Comparison of ENCODE assay signal across 12 cellular contexts in genomic region chr22:43042101-43042780, GRCh38. TPM values are rescaled to one million over a fixed set of nuclear protein-coding genes. Genes with fewer than 3 reads are reported as not detected.
DNase-seq lines count a peak whose midpoint lies in the region; ATAC-seq and TF ChIP-seq lines count a peak whose summit lies in the region.
"Had no signal": no experiment of that assay in that cellular context is flagged by ENCODE, and none has a peak within 500 bp of the region (broad histone marks: within the 10 kb centered on the region; RNA-seq: fewer than 3 reads in every experiment).

No MANE protein-coding gene starts in this region.

- no peaks in the 10 kb centered on the region for H3K9me3 ChIP-seq in neural progenitor cell (ENCODE audit: low read depth)
- H3K9me3 ChIP-seq in naive thymus-derived CD4-positive, alpha-beta T cell (ENCODE audit: control insufficient read depth in 2 of 3, low read length in 3 of 3): no peaks in the 10 kb centered on the region

- POLR2A ChIA-PET in naive thymus-derived CD4-positive, alpha-beta T cell (lab: Charles Lee): no interaction called here

- intact Hi-C loops in naive thymus-derived CD4-positive, alpha-beta T cell (cut with micrococcal nuclease): no loop called here

- CTCF ChIA-PET in naive thymus-derived CD4-positive, alpha-beta T cell (lab: Charles Lee): no interaction called here

- H3K9ac ChIP-seq in neural progenitor cell: no peak overlapping the region
- H3K9ac ChIP-seq: KMS-11 had no signal

- H3K36me3 Mint-ChIP-seq in neural progenitor cell: peaks cover 4% of the 10 kb centered on the region
- peaks cover 0 to 6% (median 0%) of the 10 kb centered on the region in 5 donors for H3K36me3 Mint-ChIP-seq in naive thymus-derived CD4-positive, alpha-beta T cell
- H3K36me3 Mint-ChIP-seq: activated CD8-positive, alpha-beta memory T cell treated with anti-CD3 and anti-CD28 coated beads, Interleukin-2, amount 10 ng/mL, durations not matched to agents 7 days and 5 days had no signal

- H3K4me3 ChIP-seq in neural progenitor cell: no peak overlapping the region
- no peak overlapping the region for H3K4me3 ChIP-seq in naive thymus-derived CD4-positive, alpha-beta T cell (ENCODE audit: low read length)
- H3K4me3 ChIP-seq: smooth muscle cell had no signal

- no peak for ATAC-seq in naive thymus-derived CD4-positive, alpha-beta T cell
- ATAC-seq: activated CD8-positive, alpha-beta memory T cell treated with anti-CD3 and anti-CD28 coated beads, Interleukin-2, amount 10 ng/mL, durations not matched to agents 7 days and 5 days; HCT116 had no signal

- H3K9me3 Mint-ChIP-seq in neural progenitor cell: no peaks in the 10 kb centered on the region
- no peaks in the 10 kb centered on the region for H3K9me3 Mint-ChIP-seq in naive thymus-derived CD4-positive, alpha-beta T cell

- DNase-seq in Daoy (ENCODE audit: low read depth): peak; percentile 77
- peak; percentile 74 for DNase-seq in NCI-H2107 (lab: John Stamatoyannopoulos, UW)
- peak; percentile 59 for DNase-seq in astrocyte of the hippocampus (ENCODE audit: low read depth, low spot score)
- peak; percentile 17 for DNase-seq in neural progenitor cell (ENCODE audit: low spot score)
- no peak for DNase-seq in naive thymus-derived CD4-positive, alpha-beta T cell
- no peak for DNase-seq in stimulated activated CD4-positive, alpha-beta T cell treated with anti-CD3 and anti-CD28 coated beads, Interleukin-4, amount 100 ng/mL, for 1 hour
- DNase-seq in NCI-H1436 (lab: John Stamatoyannopoulos, UW): no peak
- DNase-seq in NCI-H82 treated with DMSO at 0.1 percent for 48 hours (lab: John Stamatoyannopoulos, UW; ENCODE audit: unreplicated experiment): no peak
- DNase-seq: activated CD8-positive, alpha-beta memory T cell treated with anti-CD3 and anti-CD28 coated beads, Interleukin-2, amount 10 ng/mL, durations not matched to agents 7 days and 5 days had no signal

- no peaks in the 10 kb centered on the region for H3K27me3 ChIP-seq in neural progenitor cell
- no peaks in the 10 kb centered on the region for H3K27me3 ChIP-seq in naive thymus-derived CD4-positive, alpha-beta T cell (ENCODE audit: control insufficient read depth in 2 of 2, insufficient read depth in 2 of 2, low read length in 2 of 2)

- peaks cover 11% of the 10 kb centered on the region for H3K4me1 Mint-ChIP-seq in neural progenitor cell
- H3K4me1 Mint-ChIP-seq in naive thymus-derived CD4-positive, alpha-beta T cell: peaks cover 0 to 2% (median 0%) of the 10 kb centered on the region in 7 donors
- H3K4me1 Mint-ChIP-seq: activated CD8-positive, alpha-beta memory T cell treated with anti-CD3 and anti-CD28 coated beads, Interleukin-2, amount 10 ng/mL, durations not matched to agents 7 days and 5 days had no signal

- H4K20me1 ChIP-seq in neural progenitor cell (ENCODE audit: low read depth): no peaks in the 10 kb centered on the region

- H3K36me3 ChIP-seq in neural progenitor cell: no peaks in the 10 kb centered on the region
- peaks cover 0 to 4% (median 0%) of the 10 kb centered on the region in 3 experiments for H3K36me3 ChIP-seq in naive thymus-derived CD4-positive, alpha-beta T cell (ENCODE audit: control insufficient read depth in 2 of 3, insufficient read depth in 3 of 3, low read length in 3 of 3)

- peaks cover 5% of the 10 kb centered on the region for H3K4me1 ChIP-seq in neural progenitor cell
- H3K4me1 ChIP-seq in naive thymus-derived CD4-positive, alpha-beta T cell (ENCODE audit: control insufficient read depth in 2 of 2, insufficient read depth in 2 of 2, low read length in 2 of 2): no peaks in the 10 kb centered on the region

- H3F3A ChIP-seq in neural progenitor cell (ENCODE audit: low read depth): peaks cover 3% of the 10 kb centered on the region

- no peak overlapping the region for H3K4me2 ChIP-seq in neural progenitor cell
- H3K4me2 ChIP-seq: KMS-11, smooth muscle cell had no signal

- peak overlapping the region; percentile 17 for H3K4me3 Mint-ChIP-seq in neural progenitor cell
- H3K4me3 Mint-ChIP-seq in naive thymus-derived CD4-positive, alpha-beta T cell: no peak overlapping the region
- H3K4me3 Mint-ChIP-seq: activated CD8-positive, alpha-beta memory T cell treated with anti-CD3 and anti-CD28 coated beads, Interleukin-2, amount 10 ng/mL, durations not matched to agents 7 days and 5 days had no signal

- no peak overlapping the region for H3K27ac ChIP-seq in neural progenitor cell
- H3K27ac ChIP-seq in naive thymus-derived CD4-positive, alpha-beta T cell (ENCODE audit: low read depth, low read length): no peak overlapping the region
- H3K27ac ChIP-seq: KMS-11 had no signal

- H3K79me2 ChIP-seq in neural progenitor cell (ENCODE audit: low read depth): no peaks in the 10 kb centered on the region

- TF ChIP-seq CTCF in neural progenitor cell (IDR thresholded peaks at IDR 0.05): no peak

- H2AFZ ChIP-seq in neural progenitor cell (replicated peaks): no peak overlapping the region

- peaks cover 7% of the 10 kb centered on the region for H3K27me3 Mint-ChIP-seq in neural progenitor cell (ENCODE audit: insufficient read depth, low read depth)
- H3K27me3 Mint-ChIP-seq in naive thymus-derived CD4-positive, alpha-beta T cell: no peaks in the 10 kb centered on the region
- H3K27me3 Mint-ChIP-seq: activated CD8-positive, alpha-beta memory T cell treated with anti-CD3 and anti-CD28 coated beads, Interleukin-2, amount 10 ng/mL, durations not matched to agents 7 days and 5 days had no signal

- H3K27ac Mint-ChIP-seq in neural progenitor cell: peak overlapping the region; percentile 21
- H3K27ac Mint-ChIP-seq in naive thymus-derived CD4-positive, alpha-beta T cell: no peak overlapping the region
- H3K27ac Mint-ChIP-seq: activated CD8-positive, alpha-beta memory T cell treated with anti-CD3 and anti-CD28 coated beads, Interleukin-2, amount 10 ng/mL, durations not matched to agents 7 days and 5 days had no signal

RNA-seq across cellular contexts. Expression of gene PACSIN2, which starts 27.3 kb away (rescaled TPM):
- 42.4 and 47.0 TPM in 2 replicates for total RNA-seq in Daoy (2014; rRNA removed; shearing (Covaris generic))
- 38.1 and 48.7 TPM in 2 replicates for total RNA-seq in neural progenitor cell (ENCODE audit: low replicate concordance)
- 10 to 100 TPM; 27.6 to 62.5 (median 38.1) TPM for total RNA-seq in naive thymus-derived CD4-positive, alpha-beta T cell
- 10 to 100 TPM; 26.6 to 36.3 TPM for polyA plus RNA-seq in naive thymus-derived CD4-positive, alpha-beta T cell

RNA-seq across cellular contexts. Expression of gene TTLL1, which starts 47.0 kb away (rescaled TPM):
- total RNA-seq in Daoy (2014; rRNA removed; shearing (Covaris generic)): 9.6 and 15.1 TPM in 2 replicates
- 9.4 and 16.0 TPM in 2 replicates for total RNA-seq in neural progenitor cell (ENCODE audit: low replicate concordance)
- 1 to 10 TPM; 4.6 to 7.7 (median 6.9) TPM for total RNA-seq in naive thymus-derived CD4-positive, alpha-beta T cell
- polyA plus RNA-seq in naive thymus-derived CD4-positive, alpha-beta T cell: 10 to 100 TPM; 10.6 to 16.1 TPM

Comparison
In these comparisons a context has a peak if more than half of its experiments do, and no peak if none do; other contexts are left out.
1. DNase-seq: peak in Daoy (single experiment), NCI-H2107 (single experiment), astrocyte of the hippocampus (single experiment) and neural progenitor cell (single experiment); none in naive thymus-derived CD4-positive, alpha-beta T cell (0 of 9), stimulated activated CD4-positive, alpha-beta T cell treated with anti-CD3 and anti-CD28 coated beads, Interleukin-4, amount 100 ng/mL, for 1 hour (single experiment), NCI-H1436 (single experiment) and NCI-H82 treated with DMSO at 0.1 percent for 48 hours (single experiment).